In the genomic region with DNA sequence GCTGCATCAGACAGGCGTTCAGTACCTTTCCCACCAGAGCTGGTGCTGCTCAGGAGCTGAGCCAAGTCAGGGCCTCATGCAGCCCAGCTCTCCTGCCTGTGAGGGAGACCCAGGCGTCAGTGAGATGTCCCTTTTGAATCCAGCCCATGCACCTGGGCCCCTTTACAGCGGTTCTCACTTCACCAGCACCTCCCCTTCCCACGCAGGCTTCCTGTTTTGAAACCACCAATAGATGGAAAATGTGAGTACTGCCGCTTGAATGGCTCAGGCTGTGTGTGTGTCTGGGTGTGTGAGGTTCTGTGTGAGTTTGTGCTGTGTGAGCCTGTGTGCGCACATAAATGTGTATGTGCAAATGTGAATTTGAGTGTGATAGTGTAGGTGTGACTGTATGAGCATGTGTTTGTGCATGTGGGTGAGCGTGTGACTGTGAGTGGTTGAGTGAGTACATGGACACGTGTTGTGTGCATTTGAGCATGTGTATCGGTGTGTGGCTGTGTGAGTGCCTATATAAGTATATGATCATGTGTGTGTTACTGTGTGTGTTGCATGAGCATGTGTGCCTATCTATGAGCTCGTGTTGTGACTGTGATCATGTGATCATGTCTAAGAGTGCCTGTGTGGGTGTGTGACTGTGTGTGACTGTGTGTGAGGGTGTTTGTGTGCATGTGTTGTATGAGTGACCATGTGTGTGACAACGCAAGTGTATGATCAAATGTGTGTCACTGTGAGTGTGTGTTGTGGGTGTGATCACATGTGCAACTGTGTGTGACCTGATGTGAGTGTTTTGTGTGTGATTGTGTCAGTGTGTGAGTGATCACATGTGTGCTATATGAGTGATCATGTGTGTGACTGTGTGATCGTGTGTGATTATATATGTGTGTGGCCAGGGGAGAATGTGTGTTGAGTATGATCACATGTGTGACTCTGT, we compare ENCODE assay signal across 8 cellular contexts.
DNase-seq lines count a peak whose midpoint lies in the region; ATAC-seq and TF ChIP-seq lines count a peak whose summit lies in the region.

No MANE protein-coding gene starts in this region.

- no peak for TF ChIP-seq POLR2A in esophagus muscularis mucosa (IDR thresholded peaks at IDR 0.05; ENCODE audit: low read depth)

- H4K20me1 ChIP-seq in DOHH2 (ENCODE audit: control insufficient read depth, insufficient read depth, low read depth, low read length) (0 out of 2 replicates have a peak, but pooled peaks cover 1% of the 10 kb centered on the region), mammary epithelial cell (ENCODE audit: insufficient read depth, low read length) (no peaks in the 10 kb centered on the region)

- H3K9ac ChIP-seq in mammary epithelial cell (ENCODE audit: insufficient read depth, low read length): no peak overlapping the region

- H3K9me2 ChIP-seq in DOHH2 (replicated peaks; ENCODE audit: control insufficient read depth, low read length): no peaks in the 10 kb centered on the region

- H3K36me3 ChIP-seq in DOHH2 (ENCODE audit: control insufficient read depth, low read length) (0 out of 2 replicates have a peak, but pooled peaks cover under 1% of the 10 kb centered on the region), esophagus muscularis mucosa (no peaks in the 10 kb centered on the region), mammary epithelial cell (ENCODE audit: insufficient read depth, low read length) (no peaks in the 10 kb centered on the region)

- H3F3A ChIP-seq in DOHH2 (ENCODE audit: control insufficient read depth, insufficient read depth): 0 out of 2 replicates have a peak, but pooled peaks cover 4% of the 10 kb centered on the region

- no peak for TF ChIP-seq EP300 in esophagus muscularis mucosa (IDR thresholded peaks at IDR 0.05)

- H3K4me3 ChIP-seq in DOHH2 (ENCODE audit: low read length) (peak overlapping the region; percentile 60), esophagus muscularis mucosa (no peak overlapping the region), mammary epithelial cell (replicated peaks in 1 of 3; ENCODE audit: insufficient read depth in 1 of 3, low read depth in 2 of 3, low read length in 3 of 3) (no peak overlapping the region)

- H3K27me3 ChIP-seq in DOHH2 (ENCODE audit: control insufficient read depth, low read length) (no peaks in the 10 kb centered on the region), esophagus muscularis mucosa (peaks cover 0 to 3% (median 0%) of the 10 kb centered on the region in 4 donors), mammary epithelial cell (ENCODE audit: insufficient read depth, low read length) (no peaks in the 10 kb centered on the region)

- H3K27ac ChIP-seq in DOHH2 (ENCODE audit: low read depth, low read length) (peak overlapping the region; percentile 64), esophagus muscularis mucosa (replicated peaks in 1 of 4) (no peak overlapping the region), mammary epithelial cell (ENCODE audit: insufficient read depth, low read depth, low read length) (no peak overlapping the region)

- H3K4me1 ChIP-seq in DOHH2 (ENCODE audit: control insufficient read depth, low read length): peaks cover 74% of the 10 kb centered on the region
- peaks cover 0 to 15% (median 11%) of the 10 kb centered on the region in 4 donors for H3K4me1 ChIP-seq in esophagus muscularis mucosa
- H3K4me1 ChIP-seq in mammary epithelial cell (ENCODE audit: insufficient read depth, low read length): peaks cover 10% of the 10 kb centered on the region

- dilution Hi-C loops in mammary epithelial cell (cut with HindIII; ENCODE audit: low sequenced_read_pairs): no loop called here

- TF ChIP-seq CTCF in DOHH2 (IDR thresholded peaks at IDR 0.05; ENCODE audit: low read depth, low read length, poor library complexity, severe bottlenecking) (no peak), esophagus muscularis mucosa (IDR thresholded peaks at IDR 0.05) (no peak), mammary epithelial cell (conservative IDR thresholded peaks at IDR 0.05 in 1 of 2, IDR thresholded peaks at IDR 0.05 in 1 of 2; ENCODE audit: extremely low read depth in 1 of 2, insufficient read depth in 1 of 2, low read depth in 1 of 2, low read length in 2 of 2) (no peak)

- ATAC-seq in HG02623 (IDR thresholded peaks at IDR 0.05; ENCODE audit: unreplicated experiment): peak; percentile 46

- CTCF ChIA-PET in mammary epithelial cell (lab: Charles Lee; ENCODE audit: low non-redundant PET): no interaction called here

- BruUV-seq in mammary epithelial cell (replicated peaks; lab: Mats Ljungman, UMichigan): no TSS peak

- peak overlapping the region; percentile 76 for H3K4me2 ChIP-seq in DOHH2 (ENCODE audit: low read length)
- no peak overlapping the region for H3K4me2 ChIP-seq in mammary epithelial cell (ENCODE audit: insufficient read depth, low read depth, low read length)

- in situ Hi-C loops in mammary epithelial cell (cut with MboI; ENCODE audit: low sequenced_read_pairs in 2 of 2): no loop called here

- peaks cover 32% of the 10 kb centered on the region for H3K79me2 ChIP-seq in DOHH2 (ENCODE audit: control insufficient read depth, low read length)
- H3K79me2 ChIP-seq in mammary epithelial cell (ENCODE audit: insufficient read depth, low read length): peaks cover 88% of the 10 kb centered on the region

- peak; percentile 38 for DNase-seq in SIG-M5 (lab: John Stamatoyannopoulos, UW)
- DNase-seq in activated gamma-delta T cell treated with anti-CD3 and anti-CD28 coated beads, Interleukin-2, amount 50 U/mL, for 16 hours (ENCODE audit: low read depth): peak; percentile 72
- peak; percentile 72 to 82 (median 76) for DNase-seq in stimulated activated CD4-positive, alpha-beta T cell treated with anti-CD3 and anti-CD28 coated beads, Interleukin-12 subunit alpha, Interleukin-12 subunit beta, amount 100 ng/mL, for 48 hours (ENCODE audit: low read depth in 2 of 3, low spot score in 1 of 3)
- no peak for DNase-seq in midbrain (lab: John Stamatoyannopoulos, UW)
- no peak for DNase-seq in esophagus muscularis mucosa (ENCODE audit: extremely low spot score)
- no peak for DNase-seq in mammary epithelial cell

- H2AFZ ChIP-seq in mammary epithelial cell (ENCODE audit: low read depth, low read length): no peak overlapping the region

- H3K9me3 ChIP-seq in DOHH2 (ENCODE audit: control insufficient read depth, insufficient read depth, low read length): no peaks in the 10 kb centered on the region
- H3K9me3 ChIP-seq in esophagus muscularis mucosa: no peaks in the 10 kb centered on the region
- no peaks in the 10 kb centered on the region for H3K9me3 ChIP-seq in mammary epithelial cell (replicated peaks; ENCODE audit: insufficient read depth, low read length)

- intact Hi-C loops in esophagus muscularis mucosa (cut with DNase I) (no loop called here), mammary epithelial cell (cut with micrococcal nuclease) (no loop called here)

- 82% methylated on average over 12 of the region's 12 CpGs for WGBS in esophagus muscularis mucosa
- WGBS in mammary epithelial cell (ENCODE audit: low coverage, missing lambda C conversion rate): 96% methylated on average over 12 of the region's 12 CpGs

Comparison
In these comparisons a context has a peak if more than half of its experiments do, and no peak if none do; other contexts are left out.
1. DNase-seq: peak in SIG-M5 (single experiment), activated gamma-delta T cell treated with anti-CD3 and anti-CD28 coated beads, Interleukin-2, amount 50 U/mL, for 16 hours (single experiment) and stimulated activated CD4-positive, alpha-beta T cell treated with anti-CD3 and anti-CD28 coated beads, Interleukin-12 subunit alpha, Interleukin-12 subunit beta, amount 100 ng/mL, for 48 hours (3 of 3); none in midbrain (single experiment), esophagus muscularis mucosa (single experiment) and mammary epithelial cell (single experiment).